In the genomic region with DNA sequence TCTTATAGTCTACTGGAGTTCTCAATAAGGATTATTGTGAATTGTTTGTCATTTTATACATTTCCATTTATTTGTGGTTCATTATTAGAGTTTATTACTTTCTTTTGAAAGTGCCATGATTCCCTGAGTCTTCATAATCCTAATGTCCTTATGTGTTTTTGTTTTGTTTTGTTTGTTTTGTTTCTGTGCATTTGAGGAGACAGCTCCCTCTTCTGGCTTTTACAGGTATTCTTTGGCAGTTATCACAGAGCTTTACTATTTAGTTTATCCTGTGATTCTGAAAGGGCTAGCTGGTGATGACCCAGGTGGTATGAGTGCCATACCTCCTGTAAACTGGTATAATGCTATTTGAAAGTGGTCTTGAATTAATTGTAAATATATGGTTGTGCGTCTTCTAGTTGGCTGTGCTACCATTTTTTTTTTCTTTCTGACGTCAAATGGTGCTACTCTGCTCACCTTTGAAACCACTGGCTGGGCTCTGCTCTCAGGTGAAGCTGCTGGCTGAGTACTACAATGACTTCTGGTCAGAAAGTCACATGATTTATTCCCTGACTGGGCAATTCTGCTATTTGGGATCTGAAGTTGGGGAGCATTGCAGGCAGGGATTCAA, we compare ENCODE assay signal across 9 cellular contexts.
DNase-seq lines count a peak whose midpoint lies in the region; ATAC-seq, FAIRE-seq and TF ChIP-seq lines count a peak whose summit lies in the region.
"Had no signal": no experiment of that assay in that cellular context is flagged by ENCODE, and none has a peak within 500 bp of the region (broad histone marks: within the 10 kb centered on the region; RNA-seq: fewer than 3 reads in every experiment).

No MANE protein-coding gene starts in this region.

- in situ Hi-C loops in G401 (cut with HindIII; ENCODE audit: low sequenced_read_pairs) = no loop called here

- DNase-seq in astrocyte (ENCODE audit: low read depth) = no peak
- DNase-seq in nephron progenitor cell = no peak
- DNase-seq in activated T-cell treated with anti-CD3 and anti-CD28 coated beads, Interleukin-2, amount 50 U/mL, for 24 hours = no peak
- no peak for DNase-seq in stimulated activated CD4-positive, alpha-beta T cell treated with anti-CD3 and anti-CD28 coated beads, Interleukin-4, amount 100 ng/mL, for 4 hours
- DNase-seq in G401 (ENCODE audit: low spot score) = no peak
- DNase-seq: activated CD4-positive, alpha-beta T cell treated with anti-CD3 and anti-CD28 coated beads for 48 hours had no signal

- H3K9ac ChIP-seq in Loucy (ENCODE audit: low read depth, low read length, poor library complexity, severe bottlenecking) = no peak overlapping the region
- H3K9ac ChIP-seq in astrocyte (ENCODE audit: low read length) = no peak overlapping the region

- H3K27ac Mint-ChIP-seq in astrocyte (ENCODE audit: unreplicated experiment) (no peak overlapping the region), nephron progenitor cell (no peak overlapping the region)
- no peak overlapping the region for H3K27ac Mint-ChIP-seq in activated T-cell treated with anti-CD3 and anti-CD28 coated beads, Interleukin-2, amount 50 U/mL, for 24 hours

- ATAC-seq in GM18498 (IDR thresholded peaks at IDR 0.05; ENCODE audit: unreplicated experiment) (peak; percentile 45), HG02973 (IDR thresholded peaks at IDR 0.05; ENCODE audit: unreplicated experiment) (no peak)

- H3K4me3 ChIP-seq in Loucy (ENCODE audit: low read length, poor library complexity, severe bottlenecking) = no peak overlapping the region
- H3K4me3 ChIP-seq in astrocyte (ENCODE audit: insufficient read depth, low read depth, low read length) = no peak overlapping the region

- FAIRE-seq in astrocyte (lab: Jason Lieb, UNC) = no peak

- H3K27me3 Mint-ChIP-seq in astrocyte (ENCODE audit: low read depth, unreplicated experiment) (peaks cover 2% of the 10 kb centered on the region), nephron progenitor cell (ENCODE audit: low read depth, poor library complexity) (peaks cover 4% of the 10 kb centered on the region)
- no peaks in the 10 kb centered on the region for H3K27me3 Mint-ChIP-seq in activated T-cell treated with anti-CD3 and anti-CD28 coated beads, Interleukin-2, amount 50 U/mL, for 24 hours

- TF ChIP-seq CTCF in Loucy (conservative IDR thresholded peaks at IDR 0.05; ENCODE audit: low read length) = peak; percentile 55
- peak; percentile 24 for TF ChIP-seq CTCF in astrocyte (IDR thresholded peaks at IDR 0.05; ENCODE audit: insufficient read depth, low read depth, low read length)
- peak; percentile 71 for TF ChIP-seq CTCF in nephron progenitor cell (IDR thresholded peaks at IDR 0.05)

- H2AFZ ChIP-seq in Loucy (ENCODE audit: low read length) = no peak overlapping the region
- H2AFZ ChIP-seq in astrocyte (ENCODE audit: low read depth, low read length) = no peak overlapping the region

- no peak overlapping the region for H3K27ac ChIP-seq in astrocyte (ENCODE audit: low read depth, low read length)

- no peaks in the 10 kb centered on the region for H3K9me3 ChIP-seq in Loucy (ENCODE audit: insufficient read depth, low read depth, low read length)
- H3K9me3 ChIP-seq in astrocyte (ENCODE audit: insufficient read depth, low read depth, low read length) = peaks cover 2% of the 10 kb centered on the region

- no peaks in the 10 kb centered on the region for H3K4me1 ChIP-seq in Loucy (ENCODE audit: insufficient read depth, low read length, poor library complexity, severe bottlenecking)
- no peaks in the 10 kb centered on the region for H3K4me1 ChIP-seq in astrocyte (ENCODE audit: insufficient read depth, low read length)

- H3K9me3 Mint-ChIP-seq in astrocyte (ENCODE audit: unreplicated experiment) (no peaks in the 10 kb centered on the region), nephron progenitor cell (peaks cover 26% of the 10 kb centered on the region)
- H3K9me3 Mint-ChIP-seq in activated T-cell treated with anti-CD3 and anti-CD28 coated beads, Interleukin-2, amount 50 U/mL, for 24 hours = peaks cover 25% of the 10 kb centered on the region

- no peaks in the 10 kb centered on the region for H3F3A ChIP-seq in Loucy (ENCODE audit: low read depth)

- no peaks in the 10 kb centered on the region for H3K4me1 Mint-ChIP-seq in astrocyte (ENCODE audit: low read depth, unreplicated experiment)
- H3K4me1 Mint-ChIP-seq in nephron progenitor cell = peaks cover 11% of the 10 kb centered on the region
- H3K4me1 Mint-ChIP-seq in activated T-cell treated with anti-CD3 and anti-CD28 coated beads, Interleukin-2, amount 50 U/mL, for 24 hours (ENCODE audit: low read depth) = no peaks in the 10 kb centered on the region

- H4K20me1 ChIP-seq in Loucy (ENCODE audit: insufficient read depth, low read length, poor library complexity, severe bottlenecking) (no peaks in the 10 kb centered on the region), astrocyte (ENCODE audit: insufficient read depth, low read length) (no peaks in the 10 kb centered on the region)

- no peaks in the 10 kb centered on the region for H3K9me2 ChIP-seq in Loucy (replicated peaks; ENCODE audit: low read depth, low read length)

- H3K4me2 ChIP-seq in Loucy (ENCODE audit: low read depth, low read length, poor library complexity, severe bottlenecking) (no peak overlapping the region), astrocyte (ENCODE audit: low read length) (no peak overlapping the region)

- H3K36me3 ChIP-seq in Loucy (ENCODE audit: insufficient read depth, low read length) (no peaks in the 10 kb centered on the region), astrocyte (ENCODE audit: insufficient read depth, low read length) (no peaks in the 10 kb centered on the region)

- H3K4me3 Mint-ChIP-seq in astrocyte (ENCODE audit: unreplicated experiment) = no peak overlapping the region
- no peak overlapping the region for H3K4me3 Mint-ChIP-seq in nephron progenitor cell
- no peak overlapping the region for H3K4me3 Mint-ChIP-seq in activated T-cell treated with anti-CD3 and anti-CD28 coated beads, Interleukin-2, amount 50 U/mL, for 24 hours

- H3K79me2 ChIP-seq in Loucy (ENCODE audit: insufficient read depth, low read length) = no peaks in the 10 kb centered on the region
- H3K79me2 ChIP-seq in astrocyte (ENCODE audit: insufficient read depth, low read length) = no peaks in the 10 kb centered on the region

- no peaks in the 10 kb centered on the region for H3K36me3 Mint-ChIP-seq in astrocyte (ENCODE audit: low read depth, unreplicated experiment)
- H3K36me3 Mint-ChIP-seq in nephron progenitor cell (ENCODE audit: low read depth) = peaks cover 7% of the 10 kb centered on the region
- no peaks in the 10 kb centered on the region for H3K36me3 Mint-ChIP-seq in activated T-cell treated with anti-CD3 and anti-CD28 coated beads, Interleukin-2, amount 50 U/mL, for 24 hours (ENCODE audit: low read depth)

- no peaks in the 10 kb centered on the region for H3K27me3 ChIP-seq in Loucy (ENCODE audit: insufficient read depth, low read length, poor library complexity, severe bottlenecking)
- H3K27me3 ChIP-seq in astrocyte (ENCODE audit: insufficient read depth, low read length) = no peaks in the 10 kb centered on the region
